ENCODE assay signal across 24 cellular contexts in the genomic region with DNA sequence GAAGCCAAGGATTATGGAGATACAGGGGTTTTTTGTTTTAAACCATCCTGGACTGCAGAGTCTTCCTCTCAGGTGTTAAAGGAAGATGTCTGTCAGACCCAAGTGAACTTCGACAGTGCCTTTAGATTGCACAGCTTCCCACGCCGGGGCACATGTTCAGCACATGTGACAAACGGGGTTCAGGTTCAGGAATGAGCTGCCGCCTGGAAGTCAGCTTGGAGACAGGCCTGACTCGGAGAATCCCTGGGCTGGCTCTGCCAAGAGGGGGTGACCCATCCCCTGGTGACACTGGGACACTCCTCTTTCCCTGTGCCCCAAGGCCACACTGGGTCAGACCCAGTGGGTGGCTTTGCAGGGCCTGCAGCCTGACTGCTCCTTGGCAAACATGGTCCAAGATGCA.
A peak's percentile ranks its signal among the peaks of the same experiment; 100 is the strongest.
DNase-seq lines count a peak whose midpoint lies in the region; ATAC-seq, FAIRE-seq and TF ChIP-seq lines count a peak whose summit lies in the region.
"Had no signal": no experiment of that assay in that cellular context is flagged by ENCODE, and none has a peak within 500 bp of the region (broad histone marks: within the 10 kb centered on the region; RNA-seq: fewer than 3 reads in every experiment).

No MANE protein-coding gene starts in this region.

- peaks cover 7% of the 10 kb centered on the region for H3K9me3 Mint-ChIP-seq in activated T-helper 17 cell treated with anti-CD3 and anti-CD28 coated beads, Interleukin-2, amount 50 U/mL, for 72 hours
- H3K9me3 Mint-ChIP-seq in activated T-cell treated with anti-CD3 and anti-CD28 coated beads, Interleukin-2, amount 50 U/mL, for 4 hours: peaks cover 14% of the 10 kb centered on the region

- WGBS in HepG2 (ENCODE audit: low lambda C conversion rate): no CpG with 5 or more reads among the region's 6 CpGs
- WGBS in right lobe of liver (ENCODE audit: insufficient coverage, low coverage, low lambda C conversion rate, missing lambda C conversion rate): 60% methylated on average over 1 of the region's 6 CpGs
- 90 to 91% methylated on average over 6 of the region's 6 CpGs for WGBS in sigmoid colon, 2 donors

- no TSS peak for BruUV-seq in HepG2 (replicated peaks; lab: Mats Ljungman, UMichigan)

- in situ Hi-C loops in HepG2 (cut with HindIII; ENCODE audit: extremely low pct_ligation_motif_present, low pct_unique_long_range_greater_than_20kb): no loop called here

- H3K27ac ChIP-seq in HepG2 (ENCODE audit: extremely low read length, insufficient read depth, low read length): no peak overlapping the region
- H3K27ac ChIP-seq in right lobe of liver: no peak overlapping the region
- no peak overlapping the region for H3K27ac ChIP-seq in WERI-Rb-1
- no peak overlapping the region for H3K27ac ChIP-seq in sigmoid colon
- H3K27ac ChIP-seq in vagina: no peak overlapping the region
- H3K27ac ChIP-seq: BLaER1 treated with 17β-estradiol and CSF1 and Interleukin-3, amounts not matched to agents 10 nM and 100 nM; C4-2B had no signal

- POLR2A ChIA-PET in HepG2 (lab: Yijun Ruan, JAX): no interaction called here

- TF ChIP-seq EP300 in HepG2 (IDR thresholded peaks at IDR 0.05; ENCODE audit: low read depth in 2 of 2, low read length in 2 of 2): no peak
- TF ChIP-seq EP300 in HepG2 (CRISPR knock-in tag; IDR thresholded peaks at IDR 0.05; ENCODE audit: borderline replicate concordance): no peak
- TF ChIP-seq EP300 in sigmoid colon (IDR thresholded peaks at IDR 0.05): no peak

- H3K27me3 Mint-ChIP-seq in activated T-helper 17 cell treated with anti-CD3 and anti-CD28 coated beads, Interleukin-2, amount 50 U/mL, for 72 hours: peaks cover 15% of the 10 kb centered on the region
- peaks cover 5% of the 10 kb centered on the region for H3K27me3 Mint-ChIP-seq in activated T-cell treated with anti-CD3 and anti-CD28 coated beads, Interleukin-2, amount 50 U/mL, for 4 hours (ENCODE audit: low read depth)

- ATAC-seq in HepG2: no peak
- ATAC-seq in right lobe of liver: no peak
- no peak for ATAC-seq in left lobe of liver
- ATAC-seq in activated T-helper 17 cell treated with anti-CD3 and anti-CD28 coated beads, Interleukin-2, amount 50 U/mL, for 72 hours (replicated peaks): no peak
- no peak for ATAC-seq in activated T-cell treated with anti-CD3 and anti-CD28 coated beads, Interleukin-2, amount 50 U/mL, for 4 hours
- ATAC-seq: CD8-positive, alpha-beta T cell had no signal

- H3K4me3 ChIP-seq in HepG2 (replicated peaks in 1 of 3; ENCODE audit: insufficient read depth in 1 of 3, low read depth in 2 of 3, low read length in 3 of 3): no peak overlapping the region
- H3K4me3 ChIP-seq in right lobe of liver: no peak overlapping the region
- H3K4me3 ChIP-seq in WERI-Rb-1 (ENCODE audit: low read depth, low read length): no peak overlapping the region
- no peak overlapping the region for H3K4me3 ChIP-seq in sigmoid colon
- H3K4me3 ChIP-seq in vagina: no peak overlapping the region
- H3K4me3 ChIP-seq: BLaER1 treated with 17β-estradiol and CSF1 and Interleukin-3, amounts not matched to agents 10 nM and 100 nM had no signal

- DNase-seq in HepG2 (ENCODE audit: low spot score): no peak
- DNase-seq in right lobe of liver: no peak
- DNase-seq in WERI-Rb-1: peak; percentile 3
- peak; percentile 24 for DNase-seq in left lobe of liver (ENCODE audit: low spot score)
- peak; percentile 42 for DNase-seq in sigmoid colon
- DNase-seq in vagina (ENCODE audit: extremely low spot score in 2 of 2): no peak
- no peak for DNase-seq in activated T-cell treated with anti-CD3 and anti-CD28 coated beads, Interleukin-2, amount 50 U/mL, for 4 hours
- DNase-seq: 8988T; ACHN; BE2C; Caco-2; Calu3; CD4-positive, alpha-beta T cell; CD8-positive, alpha-beta T cell; DMS79 treated with DMSO at 0.1 percent for 48 hours; GF-D8 had no signal

- H3K4me1 ChIP-seq in HepG2 (ENCODE audit: insufficient read depth, low read length) (no peaks in the 10 kb centered on the region), right lobe of liver (no peaks in the 10 kb centered on the region), sigmoid colon (no peaks in the 10 kb centered on the region), vagina (no peaks in the 10 kb centered on the region)
- H3K4me1 ChIP-seq: BE2C, Caco-2 had no signal

- no peak overlapping the region for H2AFZ ChIP-seq in HepG2 (ENCODE audit: low read length)

- TF ChIP-seq POLR2A in HepG2 (IDR thresholded peaks at IDR 0.05; ENCODE audit: insufficient read depth in 1 of 2, low read depth in 2 of 2, low read length in 2 of 2) (no peak), right lobe of liver (IDR thresholded peaks at IDR 0.05) (no peak), sigmoid colon (IDR thresholded peaks at IDR 0.05) (no peak), vagina (IDR thresholded peaks at IDR 0.05) (no peak)

- no peaks in the 10 kb centered on the region for H3K4me1 Mint-ChIP-seq in activated T-helper 17 cell treated with anti-CD3 and anti-CD28 coated beads, Interleukin-2, amount 50 U/mL, for 72 hours
- H3K4me1 Mint-ChIP-seq in activated T-cell treated with anti-CD3 and anti-CD28 coated beads, Interleukin-2, amount 50 U/mL, for 4 hours (ENCODE audit: low read depth): no peaks in the 10 kb centered on the region

- no peaks in the 10 kb centered on the region for H4K20me1 ChIP-seq in HepG2 (ENCODE audit: insufficient read depth, low read length)
- H4K20me1 ChIP-seq: BLaER1 treated with 17β-estradiol and CSF1 and Interleukin-3, amounts not matched to agents 10 nM and 100 nM had no signal

- H3K4me3 Mint-ChIP-seq in activated T-helper 17 cell treated with anti-CD3 and anti-CD28 coated beads, Interleukin-2, amount 50 U/mL, for 72 hours: no peak overlapping the region
- no peak overlapping the region for H3K4me3 Mint-ChIP-seq in activated T-cell treated with anti-CD3 and anti-CD28 coated beads, Interleukin-2, amount 50 U/mL, for 4 hours
- H3K4me3 Mint-ChIP-seq: CD4-positive, alpha-beta T cell; CD8-positive, alpha-beta T cell had no signal

- no peaks in the 10 kb centered on the region for H3K79me2 ChIP-seq in HepG2 (ENCODE audit: insufficient read depth, low read length)

- FAIRE-seq in HepG2 (lab: Jason Lieb, UNC): no peak
- FAIRE-seq: A204.1, D721Med, G401.6, GM12891, GM19239 had no signal

- H3K36me3 ChIP-seq in HepG2 (replicated peaks in 1 of 2; ENCODE audit: control insufficient read depth in 1 of 2, insufficient read depth in 2 of 2, low read length in 2 of 2) (no peaks in the 10 kb centered on the region), right lobe of liver (no peaks in the 10 kb centered on the region), WERI-Rb-1 (no peaks in the 10 kb centered on the region), sigmoid colon (no peaks in the 10 kb centered on the region), vagina (no peaks in the 10 kb centered on the region)
- H3K36me3 ChIP-seq: BE2C; BLaER1 treated with 17β-estradiol and CSF1 and Interleukin-3, amounts not matched to agents 10 nM and 100 nM had no signal

- no peaks in the 10 kb centered on the region for H3K9me3 ChIP-seq in HepG2 (ENCODE audit: low read length)
- H3K9me3 ChIP-seq in right lobe of liver: no peaks in the 10 kb centered on the region
- H3K9me3 ChIP-seq in WERI-Rb-1 (ENCODE audit: severe bottlenecking): peaks cover 6% of the 10 kb centered on the region
- H3K9me3 ChIP-seq in sigmoid colon: peaks cover 0 to 5% (median 0%) of the 10 kb centered on the region in 4 donors
- no peaks in the 10 kb centered on the region for H3K9me3 ChIP-seq in vagina
- H3K9me3 ChIP-seq: BE2C, Caco-2 had no signal

- H3K4me2 ChIP-seq in HepG2 (ENCODE audit: low read depth, low read length): no peak overlapping the region

- H3K36me3 Mint-ChIP-seq in activated T-helper 17 cell treated with anti-CD3 and anti-CD28 coated beads, Interleukin-2, amount 50 U/mL, for 72 hours (ENCODE audit: low read depth): no peaks in the 10 kb centered on the region
- no peaks in the 10 kb centered on the region for H3K36me3 Mint-ChIP-seq in activated T-cell treated with anti-CD3 and anti-CD28 coated beads, Interleukin-2, amount 50 U/mL, for 4 hours (ENCODE audit: insufficient read depth)
- H3K36me3 Mint-ChIP-seq: CD8-positive, alpha-beta T cell had no signal

- TF ChIP-seq CTCF in HepG2 (CRISPR knock-in tag; IDR thresholded peaks at IDR 0.05) (no peak), right lobe of liver (IDR thresholded peaks at IDR 0.05) (no peak), WERI-Rb-1 (IDR thresholded peaks at IDR 0.05; ENCODE audit: low read depth, low read length) (no peak), sigmoid colon (IDR thresholded peaks at IDR 0.05) (no peak), vagina (IDR thresholded peaks at IDR 0.05) (no peak)

- no peak overlapping the region for H3K9ac ChIP-seq in HepG2 (ENCODE audit: insufficient read depth, low read depth, low read length)
- H3K9ac ChIP-seq: BLaER1 treated with 17β-estradiol and CSF1 and Interleukin-3, amounts not matched to agents 10 nM and 100 nM had no signal

- no peak overlapping the region for H3K27ac Mint-ChIP-seq in activated T-helper 17 cell treated with anti-CD3 and anti-CD28 coated beads, Interleukin-2, amount 50 U/mL, for 72 hours
- H3K27ac Mint-ChIP-seq: CD4-positive, alpha-beta T cell; CD8-positive, alpha-beta T cell had no signal

- no peaks in the 10 kb centered on the region; a peak in 2 of 5 replicates for H3K27me3 ChIP-seq in HepG2 (ENCODE audit: control insufficient read depth in 1 of 2, insufficient read depth in 2 of 2, low read length in 2 of 2)
- no peaks in the 10 kb centered on the region for H3K27me3 ChIP-seq in right lobe of liver
- H3K27me3 ChIP-seq in WERI-Rb-1 (ENCODE audit: insufficient read depth, low read depth, severe bottlenecking): no peaks in the 10 kb centered on the region
- H3K27me3 ChIP-seq in sigmoid colon: peaks cover 0 to 11% (median 0%) of the 10 kb centered on the region in 3 donors
- no peaks in the 10 kb centered on the region for H3K27me3 ChIP-seq in vagina
- H3K27me3 ChIP-seq: BE2C had no signal

- CTCF ChIA-PET in HepG2 (lab: Yijun Ruan, JAX; ENCODE audit: low intra/inter-chr PET ratio, low total read pairs): no interaction called here

- intact Hi-C loops in HepG2 (cut with micrococcal nuclease; ENCODE audit: unreplicated experiment): no loop called here
- intact Hi-C loops in right lobe of liver (cut with DNase I): no loop called here
- intact Hi-C loops in sigmoid colon (cut with DNase I): no loop called here
- intact Hi-C loops in vagina (cut with DNase I): no loop called here

- no peak for TF ChIP-seq RAD21 in HepG2 (CRISPR knock-in tag; IDR thresholded peaks at IDR 0.05)

TF ChIP-seq in HepG2, 621 proteins besides CTCF, POLR2A, EP300 and RAD21 (continues in another document):
- TF ChIP-seq, protein P1, sequence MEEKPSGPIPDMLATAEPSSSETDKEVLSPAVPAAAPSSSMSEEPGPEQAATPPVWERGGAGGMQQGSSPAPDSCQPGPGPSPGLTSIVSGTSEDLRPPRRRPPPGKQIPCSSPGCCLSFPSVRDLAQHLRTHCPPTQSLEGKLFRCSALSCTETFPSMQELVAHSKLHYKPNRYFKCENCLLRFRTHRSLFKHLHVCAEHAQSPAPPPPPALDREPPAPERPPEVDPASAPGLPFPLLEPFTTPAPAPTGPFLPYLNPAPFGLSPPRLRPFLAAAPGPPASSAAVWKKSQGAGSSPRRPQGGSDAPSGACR (CRISPR knock-in tag; IDR thresholded peaks at IDR 0.05): no peak

Comparison
In these comparisons a context has a peak if more than half of its experiments do, and no peak if none do; other contexts are left out.
1. DNase-seq: peak in WERI-Rb-1 (single experiment), left lobe of liver (single experiment) and sigmoid colon (single experiment); none in HepG2 (single experiment), right lobe of liver (0 of 3), vagina (0 of 2) and activated T-cell treated with anti-CD3 and anti-CD28 coated beads, Interleukin-2, amount 50 U/mL, for 4 hours (single experiment).